In genomic region chr4:103375278-103375677, GRCh38 we compare ENCODE assay signal across 2 cellular contexts.
TF ChIP-seq lines count a peak whose summit lies in the region.

No MANE protein-coding gene starts in this region.

TF ChIP-seq in GM23338, 12 proteins besides CTCF, POLR2A, EP300 and RAD21:
- TF ChIP-seq ZNF331 (CRISPR knock-in tag; IDR thresholded peaks at IDR 0.05; ENCODE audit: low read depth) (no peak), STAT1 (IDR thresholded peaks at IDR 0.05; ENCODE audit: unreplicated experiment) (no peak), REST (IDR thresholded peaks at IDR 0.05; ENCODE audit: unreplicated experiment) (no peak), JUNB (IDR thresholded peaks at IDR 0.05; ENCODE audit: unreplicated experiment) (no peak), POLR2AphosphoS5 (IDR thresholded peaks at IDR 0.05; ENCODE audit: low read depth) (no peak), ZNF114 (CRISPR knock-in tag; IDR thresholded peaks at IDR 0.05) (no peak), EZH2phosphoT487 (IDR thresholded peaks at IDR 0.05; ENCODE audit: unreplicated experiment) (no peak), ZNF462 (CRISPR knock-in tag; IDR thresholded peaks at IDR 0.05) (no peak), CREB1 (CRISPR knock-in tag; IDR thresholded peaks at IDR 0.05; ENCODE audit: low read depth) (no peak), NANOG (IDR thresholded peaks at IDR 0.05; ENCODE audit: borderline replicate concordance) (no peak)
- TF ChIP-seq, protein P1, sequence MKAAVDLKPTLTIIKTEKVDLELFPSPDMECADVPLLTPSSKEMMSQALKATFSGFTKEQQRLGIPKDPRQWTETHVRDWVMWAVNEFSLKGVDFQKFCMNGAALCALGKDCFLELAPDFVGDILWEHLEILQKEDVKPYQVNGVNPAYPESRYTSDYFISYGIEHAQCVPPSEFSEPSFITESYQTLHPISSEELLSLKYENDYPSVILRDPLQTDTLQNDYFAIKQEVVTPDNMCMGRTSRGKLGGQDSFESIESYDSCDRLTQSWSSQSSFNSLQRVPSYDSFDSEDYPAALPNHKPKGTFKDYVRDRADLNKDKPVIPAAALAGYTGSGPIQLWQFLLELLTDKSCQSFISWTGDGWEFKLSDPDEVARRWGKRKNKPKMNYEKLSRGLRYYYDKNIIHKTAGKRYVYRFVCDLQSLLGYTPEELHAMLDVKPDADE (IDR thresholded peaks at IDR 0.05), result no peak

TF ChIP-seq in H1, 55 proteins besides CTCF, POLR2A, EP300 and RAD21:
- TF ChIP-seq CHD1 (IDR thresholded peaks at IDR 0.05; ENCODE audit: low read depth, low read length) (no peak), CTBP2 (IDR thresholded peaks at IDR 0.05; ENCODE audit: borderline replicate concordance, insufficient read depth, insufficient read length, low read length) (no peak), JUN (IDR thresholded peaks at IDR 0.05; ENCODE audit: low read depth, low read length) (no peak), EGR1 (IDR thresholded peaks at IDR 0.05; ENCODE audit: borderline replicate concordance, low read depth, low read length) (no peak), CHD2 (IDR thresholded peaks at IDR 0.05; ENCODE audit: low read length) (no peak)
TF ChIP-seq in H1: peak in this region for 0.
